23 cellular contexts compared by ENCODE assay signal in genomic region chr9:1007312-1007711, GRCh38. TPM values are rescaled to one million over a fixed set of nuclear protein-coding genes. Genes with fewer than 3 reads are reported as not detected.
"Had no signal": no experiment of that assay in that cellular context is flagged by ENCODE, and none has a peak within 500 bp of the region (broad histone marks: within the 10 kb centered on the region; RNA-seq: fewer than 3 reads in every experiment).

No MANE protein-coding gene starts in this region.

- H3K27me3 ChIP-seq: right atrium auricular region, thyroid gland had no signal

- FAIRE-seq: pancreas had no signal

- H3K36me3 ChIP-seq: cardiac muscle cell, pancreas, right atrium auricular region, thyroid gland had no signal

- H3K27ac ChIP-seq: body of pancreas, cardiac muscle cell, pancreas, psoas muscle, right atrium auricular region, thyroid gland had no signal

- ATAC-seq: activated naive CD8-positive, alpha-beta T cell treated with anti-CD3 and anti-CD28 coated beads, Interleukin-2, amount 50 U/mL, for 24 hours; activated T-cell treated with anti-CD3 and anti-CD28 coated beads, Interleukin-2, amount 50 U/mL, for 72 hours; body of pancreas; left lobe of liver; pancreas; psoas muscle; T-helper 17 cell had no signal

- DNase-seq: activated CD4-positive, alpha-beta memory T cell treated with anti-CD3 and anti-CD28 coated beads, Interleukin-2, amount 10 ng/mL, durations not matched to agents 7 days and 5 days; activated CD4-positive, alpha-beta T cell treated with anti-CD3 and anti-CD28 coated beads for 48 hours; activated effector memory CD4-positive, alpha-beta T cell treated with Interleukin-2 at 50 U/mL for 16 hours; activated naive CD4-positive, alpha-beta T cell treated with anti-CD3 and anti-CD28 coated beads, Interleukin-2, amount 50 U/mL, for 16 hours; activated naive CD8-positive, alpha-beta T cell treated with anti-CD3 and anti-CD28 coated beads, Interleukin-2, amount 50 U/mL, for 24 hours; activated T-cell treated with anti-CD3 and anti-CD28 coated beads, Interleukin-2, amount 50 U/mL, for 72 hours; anterior cingulate cortex; body of pancreas; dermis blood vessel endothelial cell; effector CD8-positive, alpha-beta T cell; foreskin melanocyte; midbrain; nephron progenitor cell; pancreas; psoas muscle; stimulated activated CD4-positive, alpha-beta T cell treated with anti-CD3 and anti-CD28 coated beads, Interleukin-4, amount 100 ng/mL, for 24 hours; stimulated activated naive CD4-positive, alpha-beta T cell treated with Interleukin-2 at 50 U/mL for 16 hours; T-helper 17 cell; thyroid gland had no signal

- H3K4me1 ChIP-seq: body of pancreas, pancreas, psoas muscle had no signal

- H3K9me3 ChIP-seq: body of pancreas, pancreas, psoas muscle, right atrium auricular region, thyroid gland had no signal

- H3K4me3 ChIP-seq: body of pancreas, cardiac muscle cell, pancreas, psoas muscle, right atrium auricular region, thyroid gland had no signal

RNA-seq across cellular contexts. Expression of gene DMRT3, which starts 30.9 kb away (rescaled TPM):
- total RNA-seq: activated CD4-positive, alpha-beta memory T cell treated with anti-CD3 and anti-CD28 coated beads, Interleukin-2, amount 10 ng/mL, durations not matched to agents 7 days and 5 days; activated T-cell treated with anti-CD3 and anti-CD28 coated beads, Interleukin-2, amount 50 U/mL, for 72 hours; body of pancreas; cardiac muscle cell; dermis blood vessel endothelial cell; left lobe of liver; pancreas; right atrium auricular region; T-helper 17 cell; ureter had no signal
- polyA plus RNA-seq: cardiac muscle cell, pancreas had no signal

RNA-seq across cellular contexts. Expression of gene DMRT2, which starts 42.8 kb away (rescaled TPM):
- total RNA-seq: activated T-cell treated with anti-CD3 and anti-CD28 coated beads, Interleukin-2, amount 50 U/mL, for 72 hours; cardiac muscle cell; dermis blood vessel endothelial cell; left lobe of liver; right atrium auricular region; T-helper 17 cell had no signal
- polyA plus RNA-seq: cardiac muscle cell had no signal
